8 cellular contexts compared by ENCODE assay signal in genomic region chr13:60398438-60398891, GRCh38. TPM values are rescaled to one million over a fixed set of nuclear protein-coding genes. Genes with fewer than 3 reads are reported as not detected.
A peak's percentile ranks its signal among the peaks of the same experiment; 100 is the strongest.
DNase-seq lines count a peak whose midpoint lies in the region; ATAC-seq and TF ChIP-seq lines count a peak whose summit lies in the region.

No MANE protein-coding gene starts in this region.

- H3K36me3 ChIP-seq in BE2C (no peaks in the 10 kb centered on the region), Karpas-422 (ENCODE audit: insufficient read depth, low read length) (no peaks in the 10 kb centered on the region)

- H3K4me3 ChIP-seq in BE2C (ENCODE audit: low read depth, low read length): peak overlapping the region; percentile 74
- H3K4me3 ChIP-seq in Karpas-422 (ENCODE audit: low read length): peak overlapping the region; percentile 69
- H3K4me3 ChIP-seq in coronary artery: peak overlapping the region; percentile 79

- H3K9me3 ChIP-seq in BE2C (no peaks in the 10 kb centered on the region), Karpas-422 (ENCODE audit: low read length) (no peaks in the 10 kb centered on the region)

- peak overlapping the region; percentile 81 for H3K4me2 ChIP-seq in Karpas-422 (ENCODE audit: low read depth, low read length, poor library complexity, severe bottlenecking)

- H3K27ac ChIP-seq in Karpas-422 (ENCODE audit: low read length) (no peak overlapping the region), coronary artery (peak overlapping the region; percentile 98), caudate nucleus (ENCODE audit: low read depth, low read length) (no peak overlapping the region)

- peak overlapping the region; percentile 93 to 98 (median 97) for H3K27ac Mint-ChIP-seq in naive thymus-derived CD8-positive, alpha-beta T cell

- peak overlapping the region; percentile 88 for H3K9ac ChIP-seq in Karpas-422 (ENCODE audit: low read length)

- H3K27me3 Mint-ChIP-seq in naive thymus-derived CD8-positive, alpha-beta T cell: no peaks in the 10 kb centered on the region

- peaks cover 17% of the 10 kb centered on the region for H3K79me2 ChIP-seq in Karpas-422 (ENCODE audit: low read length)

- H2AFZ ChIP-seq in Karpas-422 (ENCODE audit: low read length): no peak overlapping the region

- POLR2A ChIA-PET in naive thymus-derived CD8-positive, alpha-beta T cell (lab: Charles Lee): interaction anchor here (2.2 kb wide), 1 partner anchor 13 kb away, joined by 11 read pairs; no protein-coding TSS in a partner anchor

- H3K4me1 ChIP-seq in BE2C: peaks cover 5% of the 10 kb centered on the region; the same call in 1 of the 2 replicates
- H3K4me1 ChIP-seq in Karpas-422 (ENCODE audit: low read length): peaks cover 20% of the 10 kb centered on the region

- ATAC-seq in naive thymus-derived CD8-positive, alpha-beta T cell: no peak
- ATAC-seq in HG02588 (IDR thresholded peaks at IDR 0.05; ENCODE audit: unreplicated experiment): no peak
- ATAC-seq in GM21423 (IDR thresholded peaks at IDR 0.05; ENCODE audit: unreplicated experiment): no peak

- peaks cover 24 to 47% (median 43%) of the 10 kb centered on the region in 4 donors for H3K4me1 Mint-ChIP-seq in naive thymus-derived CD8-positive, alpha-beta T cell

- H3K27me3 ChIP-seq in BE2C (no peaks in the 10 kb centered on the region), Karpas-422 (ENCODE audit: low read length) (no peaks in the 10 kb centered on the region)

- H3K4me3 Mint-ChIP-seq in naive thymus-derived CD8-positive, alpha-beta T cell: peak overlapping the region; percentile 90 to 97 (median 94)

- no peaks in the 10 kb centered on the region for H3K9me2 ChIP-seq in Karpas-422 (replicated peaks; ENCODE audit: insufficient read depth, low read length)

- H3K36me3 Mint-ChIP-seq in naive thymus-derived CD8-positive, alpha-beta T cell: no peaks in the 10 kb centered on the region

- H4K20me1 ChIP-seq in Karpas-422 (ENCODE audit: insufficient read depth, low read depth, low read length): peaks cover 14% of the 10 kb centered on the region

- TF ChIP-seq CTCF in BE2C (IDR thresholded peaks at IDR 0.05; ENCODE audit: low read depth, low read length) (no peak), coronary artery (IDR thresholded peaks at IDR 0.05) (no peak)

- H3K9me3 Mint-ChIP-seq in naive thymus-derived CD8-positive, alpha-beta T cell: no peaks in the 10 kb centered on the region

- no peak for DNase-seq in BE2C
- no peak for DNase-seq in Karpas-422
- DNase-seq in coronary artery (ENCODE audit: low spot score): no peak
- no peak for DNase-seq in naive thymus-derived CD8-positive, alpha-beta T cell
- no peak for DNase-seq in AG20443 (ENCODE audit: low spot score)
- no peak for DNase-seq in caudate nucleus (lab: John Stamatoyannopoulos, UW)

RNA-seq across cellular contexts. Expression of gene TDRD3, which starts 1.4 kb away (rescaled TPM):
- 22.4 TPM for polyA plus RNA-seq in BE2C (2012; ENCODE audit: insufficient read depth, insufficient read length, low read depth)
- total RNA-seq in Karpas-422 (2014; rRNA removed; shearing (Covaris generic); ENCODE audit: low replicate concordance): 7.4 and 7.8 TPM in 2 replicates
- 10 to 100 TPM; 34.5 to 38.2 TPM for total RNA-seq in naive thymus-derived CD8-positive, alpha-beta T cell
- 1 to 10 TPM; 6.8 to 9.1 (median 8.3) TPM for polyA plus RNA-seq in naive thymus-derived CD8-positive, alpha-beta T cell

Comparison
In these comparisons a context has a peak if more than half of its experiments do, and no peak if none do; other contexts are left out.
1. H3K27ac ChIP-seq: peak in coronary artery (2 of 2); none in Karpas-422 (single experiment) and caudate nucleus (single experiment).
2. Peak in every context shown above with its lines, with median percentiles within 50 percentile points of each other: H3K4me3 ChIP-seq.